Comparison of ENCODE assay signal across 11 cellular contexts in the genomic region with DNA sequence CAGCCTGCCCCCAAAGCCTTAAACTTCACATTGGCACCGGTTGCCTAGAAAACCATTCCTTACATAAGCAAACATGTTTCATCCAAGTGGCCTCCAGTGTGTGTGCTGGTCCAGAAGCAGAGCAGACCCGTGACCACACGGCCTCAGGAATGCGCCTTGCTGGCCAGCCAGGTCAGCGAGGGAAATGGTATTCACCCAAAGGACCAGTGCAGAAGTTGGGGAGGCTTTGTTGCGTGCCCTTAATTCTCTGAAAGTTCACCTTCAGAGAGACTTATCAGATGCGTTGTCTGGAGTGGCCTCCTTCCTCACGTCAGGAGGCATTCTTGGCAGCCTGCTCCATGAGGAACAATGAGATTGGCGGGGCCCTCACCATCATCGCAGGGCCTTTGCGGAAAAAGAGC. TPM values are rescaled to one million over a fixed set of nuclear protein-coding genes. Genes with fewer than 3 reads are reported as not detected.
DNase-seq lines count a peak whose midpoint lies in the region; ATAC-seq and TF ChIP-seq lines count a peak whose summit lies in the region.
"Had no signal": no experiment of that assay in that cellular context is flagged by ENCODE, and none has a peak within 500 bp of the region (broad histone marks: within the 10 kb centered on the region; RNA-seq: fewer than 3 reads in every experiment).

No MANE protein-coding gene starts in this region.

- H3K4me1 ChIP-seq in cardiac muscle cell (ENCODE audit: low read depth) = peaks cover 10% of the 10 kb centered on the region
- H3K4me1 ChIP-seq in prostate gland (replicated peaks) = no peaks in the 10 kb centered on the region

- no peaks in the 10 kb centered on the region for H3K27me3 ChIP-seq in cardiac muscle cell
- no peaks in the 10 kb centered on the region for H3K27me3 ChIP-seq in prostate gland (replicated peaks; ENCODE audit: insufficient read depth)

- no peak for TF ChIP-seq CTCF in cardiac muscle cell (IDR thresholded peaks at IDR 0.05; ENCODE audit: low read depth, low read length)
- TF ChIP-seq CTCF in fibroblast of villous mesenchyme (IDR thresholded peaks at IDR 0.05; ENCODE audit: insufficient read depth, low read depth, low read length) = no peak
- TF ChIP-seq CTCF in prostate gland (IDR thresholded peaks at IDR 0.05) = no peak

- H3K27ac ChIP-seq in cardiac muscle cell = peak overlapping the region; percentile 16
- H3K27ac ChIP-seq in prostate gland = peak overlapping the region; percentile 4 to 52

- no peaks in the 10 kb centered on the region for H3K9me3 ChIP-seq in cardiac muscle cell (ENCODE audit: low read depth)
- no peaks in the 10 kb centered on the region for H3K9me3 ChIP-seq in prostate gland

- H3K4me3 ChIP-seq in cardiac muscle cell (no peak overlapping the region), fibroblast of villous mesenchyme (ENCODE audit: low read depth, low read length) (no peak overlapping the region), prostate gland (no peak overlapping the region)
- H3K4me3 ChIP-seq: GM23248 had no signal

- DNase-seq in cardiac muscle cell (ENCODE audit: low read depth in 1 of 2, low spot score in 1 of 2) = peak; percentile 26 to 66
- DNase-seq in cardiac septum (ENCODE audit: low spot score) = no peak
- peak; percentile 73 for DNase-seq in fibroblast of villous mesenchyme (ENCODE audit: low read depth)
- no peak for DNase-seq in prostate gland (ENCODE audit: low spot score)
- no peak for DNase-seq in COLO829 (ENCODE audit: low spot score)
- DNase-seq in activated CD4-positive, CD25-positive, alpha-beta regulatory T cell (lab: John Stamatoyannopoulos, UW) = no peak
- DNase-seq in activated CD4-positive, alpha-beta T cell treated with anti-CD3 and anti-CD28 coated beads, Interleukin-2, amount 50 U/mL, for 1 hour = no peak
- DNase-seq: activated CD8-positive, alpha-beta memory T cell treated with anti-CD3 and anti-CD28 coated beads for 24 hours; GM23248; hypothalamus had no signal

- no peak for TF ChIP-seq POLR2A in prostate gland (IDR thresholded peaks at IDR 0.05)

- H3K36me3 ChIP-seq in cardiac muscle cell (no peaks in the 10 kb centered on the region), prostate gland (no peaks in the 10 kb centered on the region)

- no peak for ATAC-seq in GM19397 (IDR thresholded peaks at IDR 0.05; ENCODE audit: unreplicated experiment)

- intact Hi-C loops in cardiac septum (cut with DNase I) (loop anchor here (10.0 kb wide), 1 partner anchor 1383 kb away; no protein-coding TSS in a partner anchor), prostate gland (cut with DNase I) (no loop called here)

- WGBS in prostate gland = 73% methylated on average over 11 of the region's 11 CpGs

RNA-seq across cellular contexts. Expression of a gene that starts 25.9 kb away (rescaled TPM):
- total RNA-seq in cardiac muscle cell (41.6 and 166 TPM in 2 replicates), cardiac septum (11.7 TPM), fibroblast of villous mesenchyme (117 and 120 TPM in 2 replicates), prostate gland (10 to 100 TPM in 1 of 2 donors, 1 to 10 TPM in 1; 9.7 to 21.0 TPM)
- polyA plus RNA-seq in cardiac muscle cell = 35.2 and 118 TPM in 2 replicates

Comparison
In these comparisons a context has a peak if more than half of its experiments do, and no peak if none do; other contexts are left out.
1. DNase-seq: peak in cardiac muscle cell (2 of 2) and fibroblast of villous mesenchyme (single experiment); none in cardiac septum (single experiment), prostate gland (single experiment), COLO829 (single experiment), activated CD4-positive, CD25-positive, alpha-beta regulatory T cell (0 of 4) and activated CD4-positive, alpha-beta T cell treated with anti-CD3 and anti-CD28 coated beads, Interleukin-2, amount 50 U/mL, for 1 hour (single experiment).